Comparison of ENCODE assay signal across 9 cellular contexts in genomic region chr10:70380350-70381135, GRCh38. TPM values are rescaled to one million over a fixed set of nuclear protein-coding genes. Genes with fewer than 3 reads are reported as not detected.
DNase-seq lines count a peak whose midpoint lies in the region; ATAC-seq, FAIRE-seq and TF ChIP-seq lines count a peak whose summit lies in the region.
"Had no signal": no experiment of that assay in that cellular context is flagged by ENCODE, and none has a peak within 500 bp of the region (broad histone marks: within the 10 kb centered on the region; RNA-seq: fewer than 3 reads in every experiment).

No MANE protein-coding gene starts in this region.

- intact Hi-C loops in activated CD4-positive, alpha-beta T cell treated with anti-CD3 and anti-CD28 coated beads for 36 hours (cut with DNase I, micrococcal nuclease): loop anchor here in 1 of 2 experiments (5.0 kb wide), 2 partner anchors 77 to 148 kb away; partner anchors contain the start of gene PPA1
- intact Hi-C loops in K562 (cut with micrococcal nuclease): loop anchor here (5.0 kb wide), 1 partner anchor 77 kb away; no protein-coding TSS in a partner anchor

- CTCF ChIA-PET in activated CD4-positive, alpha-beta T cell treated with anti-CD3 and anti-CD28 coated beads for 36 hours (lab: Charles Lee): interaction anchor here (0.5 to 4.1 kb wide), 15 partner anchors 8 to 206 kb away, joined by 3 to 27 read pairs (median 4); no protein-coding TSS in a partner anchor
- CTCF ChIA-PET in K562 (lab: Yijun Ruan, JAX; ENCODE audit: low intra/inter-chr PET ratio): interaction anchor here (0.6 to 0.9 kb wide), 2 partner anchors 160 to 161 kb away, joined by 3 read pairs; no protein-coding TSS in a partner anchor

- no peaks in the 10 kb centered on the region for H3K36me3 ChIP-seq in K562 (ENCODE audit: control insufficient read depth, insufficient read depth, low read length)
- H3K36me3 ChIP-seq: upper lobe of left lung had no signal

- peaks cover 6% of the 10 kb centered on the region for H3K36me3 Mint-ChIP-seq in activated CD4-positive, alpha-beta T cell treated with anti-CD3 and anti-CD28 coated beads for 36 hours (ENCODE audit: low read depth)
- H3K36me3 Mint-ChIP-seq in IgD-negative memory B cell (no peaks in the 10 kb centered on the region), nephron progenitor cell (ENCODE audit: low read depth) (peaks cover 8% of the 10 kb centered on the region)

- no peak for DNase-seq in activated CD4-positive, alpha-beta T cell treated with anti-CD3 and anti-CD28 coated beads for 36 hours
- DNase-seq in activated CD4-positive, alpha-beta T cell treated with anti-CD3 and anti-CD28 coated beads, Interleukin-2, amount 50 U/mL, for 1 hour: no peak
- no peak for DNase-seq in K562 (ENCODE audit: extremely low read depth in 1 of 4, low spot score in 3 of 4)
- DNase-seq in nephron progenitor cell: no peak
- no peak for DNase-seq in hypothalamus (lab: John Stamatoyannopoulos, UW)
- no peak for DNase-seq in GM13977 (ENCODE audit: low spot score)
- DNase-seq: upper lobe of left lung had no signal

- BruUV-seq in K562 (replicated peaks; lab: Mats Ljungman, UMichigan): no TSS peak

- no peaks in the 10 kb centered on the region; the same call in 2 of the 3 replicates for H3K79me2 ChIP-seq in K562 (ENCODE audit: control insufficient read depth, insufficient read depth, low read length)

- no peak for TF ChIP-seq EP300 in K562 (IDR thresholded peaks at IDR 0.05; ENCODE audit: low read length)

- no peak for FAIRE-seq in K562 (lab: Jason Lieb, UNC)

- H3K27me3 Mint-ChIP-seq in activated CD4-positive, alpha-beta T cell treated with anti-CD3 and anti-CD28 coated beads for 36 hours: no peaks in the 10 kb centered on the region
- peaks cover 2% of the 10 kb centered on the region for H3K27me3 Mint-ChIP-seq in IgD-negative memory B cell
- H3K27me3 Mint-ChIP-seq in nephron progenitor cell (ENCODE audit: low read depth, poor library complexity): peaks cover 28% of the 10 kb centered on the region

- H3K27ac Mint-ChIP-seq in activated CD4-positive, alpha-beta T cell treated with anti-CD3 and anti-CD28 coated beads for 36 hours: no peak overlapping the region
- no peak overlapping the region for H3K27ac Mint-ChIP-seq in IgD-negative memory B cell
- no peak overlapping the region for H3K27ac Mint-ChIP-seq in nephron progenitor cell

- peak overlapping the region; percentile 81 for H3K4me3 Mint-ChIP-seq in activated CD4-positive, alpha-beta T cell treated with anti-CD3 and anti-CD28 coated beads for 36 hours
- H3K4me3 Mint-ChIP-seq in IgD-negative memory B cell (peak overlapping the region in 3 of 4 donors; percentile 87 to 96 (median 88)), nephron progenitor cell (peak overlapping the region; percentile 90)

- no peak for TF ChIP-seq CTCF in K562 (IDR thresholded peaks at IDR 0.05 in 2 of 3, conservative IDR thresholded peaks at IDR 0.05 in 1 of 3; ENCODE audit: insufficient read depth in 2 of 3, low read depth in 1 of 3, low read length in 3 of 3)
- no peak for TF ChIP-seq CTCF in nephron progenitor cell (IDR thresholded peaks at IDR 0.05)
- no peak for TF ChIP-seq CTCF in GM13977 (IDR thresholded peaks at IDR 0.05; ENCODE audit: extremely low read depth, insufficient read depth, missing control alignments)

- in situ Hi-C loops in K562 (cut with MboI): no loop called here
- in situ Hi-C loops in GM13977 (cut with MboI; ENCODE audit: low pct_unique_long_range_greater_than_20kb, low sequenced_read_pairs, unreplicated experiment): no loop called here

- H3K4me2 ChIP-seq in K562 (ENCODE audit: insufficient read depth, low read length): no peak overlapping the region

- no peak overlapping the region for H3K4me3 ChIP-seq in K562

- H3K9me3 ChIP-seq in K562 (replicated peaks; ENCODE audit: control insufficient read depth, insufficient read depth, low read depth, low read length): peaks cover 6% of the 10 kb centered on the region

- H3K9me1 ChIP-seq in K562 (ENCODE audit: control insufficient read depth, insufficient read depth, low read length): no peaks in the 10 kb centered on the region

- TF ChIP-seq POLR2A in K562 (conservative IDR thresholded peaks at IDR 0.05): no peak

- no peak overlapping the region for H3K27ac ChIP-seq in K562 (ENCODE audit: extremely low read depth, low read depth, low read length)

- ATAC-seq in activated CD4-positive, alpha-beta T cell treated with anti-CD3 and anti-CD28 coated beads for 36 hours: no peak
- no peak for ATAC-seq in K562
- no peak for ATAC-seq in GM21528 (IDR thresholded peaks at IDR 0.05; ENCODE audit: low FRiP score, unreplicated experiment)

- no peak overlapping the region for H3K9ac ChIP-seq in K562 (ENCODE audit: insufficient read depth in 1 of 2, low read depth in 2 of 2, low read length in 2 of 2)

- POLR2A ChIA-PET in activated CD4-positive, alpha-beta T cell treated with anti-CD3 and anti-CD28 coated beads for 36 hours (lab: Charles Lee): interaction anchor here (0.6 kb wide), 1 partner anchor 426 kb away, joined by 4 read pairs; no protein-coding TSS in a partner anchor
- POLR2A ChIA-PET in K562 (lab: Yijun Ruan, JAX): interaction anchor here (0.7 kb wide), 1 partner anchor 9 kb away, joined by 4 read pairs; no protein-coding TSS in a partner anchor

- H3K27me3 ChIP-seq in K562 (ENCODE audit: control insufficient read depth in 2 of 2, insufficient read depth in 2 of 2, low read length in 2 of 2): no peaks in the 10 kb centered on the region
- H3K27me3 ChIP-seq: upper lobe of left lung had no signal

- H3K4me1 Mint-ChIP-seq in activated CD4-positive, alpha-beta T cell treated with anti-CD3 and anti-CD28 coated beads for 36 hours: peaks cover 6% of the 10 kb centered on the region
- H3K4me1 Mint-ChIP-seq in IgD-negative memory B cell (peaks cover 0 to 4% (median 2%) of the 10 kb centered on the region in 3 donors), nephron progenitor cell (peaks cover 42% of the 10 kb centered on the region)

- WGBS in K562 (ENCODE audit: insufficient coverage, low coverage, missing lambda C conversion rate): 77% methylated on average over 7 of the region's 7 CpGs

- H2AFZ ChIP-seq in K562 (ENCODE audit: low read depth, low read length): no peak overlapping the region

- no peaks in the 10 kb centered on the region for H3K9me3 Mint-ChIP-seq in activated CD4-positive, alpha-beta T cell treated with anti-CD3 and anti-CD28 coated beads for 36 hours (ENCODE audit: low read depth)
- H3K9me3 Mint-ChIP-seq in IgD-negative memory B cell (peaks cover 0 to 6% (median 4%) of the 10 kb centered on the region in 3 donors), nephron progenitor cell (peaks cover 9% of the 10 kb centered on the region)

- no peak for TF ChIP-seq RAD21 in K562 (CRISPR knock-in tag; conservative IDR thresholded peaks at IDR 0.05 in 1 of 2, IDR thresholded peaks at IDR 0.05 in 1 of 2)

- H4K20me1 ChIP-seq in K562 (replicated peaks; ENCODE audit: control insufficient read depth, insufficient read depth, low read length): no peaks in the 10 kb centered on the region

- peaks cover 12 to 27% of the 10 kb centered on the region in 2 experiments; a peak in 4 of 5 replicates for H3K4me1 ChIP-seq in K562 (replicated peaks in 1 of 2; ENCODE audit: control insufficient read depth in 2 of 2, insufficient read depth in 2 of 2, low read length in 2 of 2)

TF ChIP-seq in K562, 482 proteins besides CTCF, POLR2A, EP300 and RAD21:
- TF ChIP-seq HDAC8 (tag; IDR thresholded peaks at IDR 0.05) (no peak), NR3C1 (CRISPR knock-in tag; IDR thresholded peaks at IDR 0.05) (peak; percentile 48; the same call in 1 of the 2 replicates)

RNA-seq across cellular contexts. Expression of gene LRRC20, which starts 1.9 kb away (rescaled TPM):
- total RNA-seq in activated CD4-positive, alpha-beta T cell treated with anti-CD3 and anti-CD28 coated beads for 36 hours: 10 to 100 TPM; 12.8 to 15.9 TPM
- polyA plus RNA-seq in IgD-negative memory B cell: 1.9 TPM
- 4.7 and 10.3 TPM in 2 replicates for total RNA-seq in K562 (2011; cell fraction: chromatin; rRNA removed; ENCODE audit: low replicate concordance)
- total RNA-seq in K562 (2011; cell fraction: nucleolus; rRNA removed): 9.0 and 9.3 TPM in 2 replicates
- total RNA-seq in K562 (2011; cell fraction: nucleoplasm; rRNA removed): 6.5 and 7.2 TPM in 2 replicates
- 9.8 and 14.3 TPM in 2 replicates for total RNA-seq in K562 (2014; rRNA removed)
- total RNA-seq in K562 (2014; rRNA removed; fragmentation: Illumina TruSeq; extraction: Trizol): 3.9 and 4.4 TPM in 2 replicates
- 8.6 and 10.1 TPM in 2 replicates for total RNA-seq in K562 (2015; rRNA removed; fragmentation: Illumina TruSeq; extraction: Trizol)
- 12.4 and 13.1 TPM in 2 replicates for total RNA-seq in K562 (2021)
- polyA plus RNA-seq in K562 (2011; rRNA removed): 15.8 and 16.9 TPM in 2 replicates
- polyA plus RNA-seq in K562 (2011; cell fraction: cytosol; rRNA removed): 28.2 and 31.1 TPM in 2 replicates
- 16.1 and 16.9 TPM in 2 replicates for polyA plus RNA-seq in K562 (2011; cell fraction: nucleus; rRNA removed)
- polyA plus RNA-seq in K562 (2012): 11.8 and 17.5 TPM in 2 replicates
- polyA plus RNA-seq in K562 (2014; fragmentation: Illumina TruSeq; extraction: Trizol): 14.2 and 16.7 TPM in 2 replicates
- 1 to 10 TPM; 2.3 to 3.0 TPM for polyA plus RNA-seq in K562 (2014; fragmentation: Nextera tagmentation; extraction: Ambion mirVana)
- 11.0 and 11.4 TPM in 2 replicates for polyA plus RNA-seq in K562 (2014; rRNA removed)
- 7.1 and 11.6 TPM in 2 replicates for polyA minus RNA-seq in K562 (2011; rRNA and poly(A)+ RNA removed)
- 4.1 and 5.0 TPM in 2 replicates for polyA minus RNA-seq in K562 (2011; cell fraction: cytosol; rRNA and poly(A)+ RNA removed)
- polyA minus RNA-seq in K562 (2011; cell fraction: nucleus; rRNA and poly(A)+ RNA removed): 4.6 and 6.2 TPM in 2 replicates

RNA-seq across cellular contexts. Expression of gene EIF4EBP2, which starts 23.4 kb away (rescaled TPM):
- total RNA-seq in activated CD4-positive, alpha-beta T cell treated with anti-CD3 and anti-CD28 coated beads for 36 hours: 10 to 100 TPM; 24.4 to 27.7 TPM
- polyA plus RNA-seq in IgD-negative memory B cell (39.6 TPM), K562 (2011; rRNA removed) (34.9 and 38.3 TPM in 2 replicates), K562 (2014; fragmentation: Illumina TruSeq; extraction: Trizol) (57.4 and 67.5 TPM in 2 replicates), K562 (2014; fragmentation: Nextera tagmentation; extraction: Ambion mirVana) (10 to 100 TPM; 16.1 to 25.5 TPM), K562 (2014; rRNA removed) (27.5 and 31.3 TPM in 2 replicates)
- total RNA-seq in K562 (2011; cell fraction: chromatin; rRNA removed; ENCODE audit: low replicate concordance): 14.7 and 24.0 TPM in 2 replicates
- total RNA-seq in K562 (2011; cell fraction: nucleolus; rRNA removed): 12.2 and 12.6 TPM in 2 replicates
- 24.9 and 39.0 TPM in 2 replicates for total RNA-seq in K562 (2011; cell fraction: nucleoplasm; rRNA removed)
- total RNA-seq in K562 (2014; rRNA removed) (18.3 and 24.5 TPM in 2 replicates), K562 (2014; rRNA removed; fragmentation: Illumina TruSeq; extraction: Trizol) (46.5 and 54.1 TPM in 2 replicates), K562 (2015; rRNA removed; fragmentation: Illumina TruSeq; extraction: Trizol) (38.1 and 39.4 TPM in 2 replicates), K562 (2021) (54.1 and 61.8 TPM in 2 replicates)
- 16.6 and 34.9 TPM in 2 replicates for polyA plus RNA-seq in K562 (2011; cell fraction: cytosol; rRNA removed)
- polyA plus RNA-seq in K562 (2011; cell fraction: nucleus; rRNA removed): 12.7 and 16.0 TPM in 2 replicates
- polyA plus RNA-seq in K562 (2012): 46.6 and 46.7 TPM in 2 replicates
- polyA minus RNA-seq in K562 (2011; rRNA and poly(A)+ RNA removed): 58.4 and 64.6 TPM in 2 replicates
- 32.8 and 50.2 TPM in 2 replicates for polyA minus RNA-seq in K562 (2011; cell fraction: cytosol; rRNA and poly(A)+ RNA removed)
- 5.9 and 11.8 TPM in 2 replicates for polyA minus RNA-seq in K562 (2011; cell fraction: nucleus; rRNA and poly(A)+ RNA removed)
